In the genomic region with DNA sequence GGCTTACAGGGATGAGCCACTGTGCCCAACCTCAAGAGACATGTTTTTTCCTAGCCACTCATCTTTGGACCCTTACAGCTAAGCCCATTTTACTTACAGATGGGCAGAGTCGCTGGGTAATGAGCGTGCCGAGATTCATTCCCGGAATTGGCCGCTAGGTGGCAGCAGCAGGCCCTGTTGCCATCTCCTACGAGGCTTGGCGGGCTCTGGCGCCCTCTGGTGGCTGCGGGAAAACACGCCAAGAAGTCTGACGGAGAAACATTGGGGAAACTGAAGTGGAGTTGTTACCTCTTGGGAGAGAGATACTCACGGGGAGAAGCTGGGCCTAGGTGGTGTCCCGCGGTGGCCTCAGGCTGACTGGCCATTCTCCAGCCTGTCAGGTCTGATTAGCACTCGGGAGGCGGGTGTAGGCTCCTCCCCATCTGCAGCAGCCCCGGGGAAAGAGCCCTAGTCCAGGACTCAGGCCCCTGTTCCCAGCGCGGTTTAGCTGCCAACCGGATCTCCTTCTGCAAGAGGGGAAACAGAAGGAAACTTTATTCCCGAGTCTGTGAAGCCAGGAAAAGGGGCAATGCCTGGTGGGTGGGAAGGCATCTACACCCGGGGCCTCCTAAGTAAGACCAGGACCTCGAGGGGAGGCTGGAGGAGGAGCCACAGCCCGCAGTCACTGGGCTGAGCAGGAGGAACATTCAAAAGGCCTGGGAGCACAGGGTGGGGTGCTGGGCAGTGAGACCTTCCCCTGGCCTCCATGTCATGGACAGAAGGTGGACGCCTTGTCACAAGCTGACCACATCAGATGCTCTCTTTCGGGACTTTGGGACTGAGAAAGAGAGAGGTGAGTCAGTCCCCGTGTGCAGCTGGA, we compare ENCODE assay signal across 8 cellular contexts. TPM values are rescaled to one million over a fixed set of nuclear protein-coding genes. Genes with fewer than 3 reads are reported as not detected.
DNase-seq lines count a peak whose midpoint lies in the region; ATAC-seq, FAIRE-seq and TF ChIP-seq lines count a peak whose summit lies in the region.

No MANE protein-coding gene starts in this region.

- no peaks in the 10 kb centered on the region for H3K27me3 ChIP-seq in lower lobe of right lung (ENCODE audit: low read depth)

- POLR2A ChIA-PET in activated CD8-positive, alpha-beta T cell treated with anti-CD3 and anti-CD28 coated beads for 36 hours (lab: Charles Lee), result interaction anchor here (0.6 to 1.2 kb wide), 5 partner anchors 13 to 248 kb away, joined by 3 to 5 read pairs (median 3); no protein-coding TSS in a partner anchor

- H3K9me3 Mint-ChIP-seq in activated CD8-positive, alpha-beta T cell treated with anti-CD3 and anti-CD28 coated beads for 36 hours, result no peaks in the 10 kb centered on the region

- H3K27me3 Mint-ChIP-seq in activated CD8-positive, alpha-beta T cell treated with anti-CD3 and anti-CD28 coated beads for 36 hours, result no peaks in the 10 kb centered on the region

- ATAC-seq in activated CD8-positive, alpha-beta T cell treated with anti-CD3 and anti-CD28 coated beads for 36 hours, result peak; percentile 91
- ATAC-seq in lower lobe of right lung (peak; percentile 80 to 90), HG03460 (IDR thresholded peaks at IDR 0.05; ENCODE audit: unreplicated experiment) (no peak)

- peaks cover 10% of the 10 kb centered on the region for H3K4me1 Mint-ChIP-seq in activated CD8-positive, alpha-beta T cell treated with anti-CD3 and anti-CD28 coated beads for 36 hours (ENCODE audit: low read depth)

- H3K27ac ChIP-seq in lower lobe of right lung, result no peak overlapping the region

- peaks cover 14% of the 10 kb centered on the region for H3K36me3 Mint-ChIP-seq in activated CD8-positive, alpha-beta T cell treated with anti-CD3 and anti-CD28 coated beads for 36 hours (ENCODE audit: low read depth)

- peaks cover 28% of the 10 kb centered on the region for H3K36me3 ChIP-seq in lower lobe of right lung

- TF ChIP-seq CTCF in GM12864 (IDR thresholded peaks at IDR 0.05; ENCODE audit: low read depth, low read length, missing control alignments) (peak; percentile 100), lower lobe of right lung (IDR thresholded peaks at IDR 0.05) (peak; percentile 100)
- TF ChIP-seq CTCF in activated CD8-positive, alpha-beta T cell treated with anti-CD3 and anti-CD28 coated beads for 36 hours (IDR thresholded peaks at IDR 0.05), result peak; percentile 100

- H3K4me3 Mint-ChIP-seq in activated CD8-positive, alpha-beta T cell treated with anti-CD3 and anti-CD28 coated beads for 36 hours, result no peak overlapping the region

- H3K27ac Mint-ChIP-seq in activated CD8-positive, alpha-beta T cell treated with anti-CD3 and anti-CD28 coated beads for 36 hours, result no peak overlapping the region

- FAIRE-seq in HTR-8/SVneo (lab: Jason Lieb, UNC), result peak; percentile 49

- H3K4me1 ChIP-seq in lower lobe of right lung, result peaks cover 10% of the 10 kb centered on the region

- H3K9me3 ChIP-seq in lower lobe of right lung, result no peaks in the 10 kb centered on the region

- H3K4me3 ChIP-seq in GM12864 (ENCODE audit: low read depth, low read length) (no peak overlapping the region), lower lobe of right lung (no peak overlapping the region)

- CTCF ChIA-PET in activated CD8-positive, alpha-beta T cell treated with anti-CD3 and anti-CD28 coated beads for 36 hours (lab: Charles Lee), result interaction anchor here (0.6 to 3.3 kb wide), 63 partner anchors 8 to 559 kb away, joined by 3 to 94 read pairs (median 4); a partner anchor contains a TSS

- DNase-seq in GM12864 (ENCODE audit: low read depth) (peak; percentile 70), HTR-8/SVneo (ENCODE audit: insufficient read length, low spot score) (peak; percentile 66), ecto neural progenitor cell (ENCODE audit: low spot score) (peak; percentile 97), lower lobe of right lung (peak; percentile 95)
- peak; percentile 80 for DNase-seq in NK-92 treated with Interleukin-12 subunit alpha and Interleukin-12 subunit beta, amount 100 ng/mL, for 24 hours (lab: John Stamatoyannopoulos, UW)
- peak; percentile 98 for DNase-seq in activated CD8-positive, alpha-beta T cell treated with anti-CD3 and anti-CD28 coated beads for 36 hours
- peak; percentile 87 to 99 (median 97) for DNase-seq in stimulated activated CD4-positive, alpha-beta T cell treated with anti-CD3 and anti-CD28 coated beads, TNF-alpha, amount 100 ng/mL, for 48 hours (ENCODE audit: low read depth in 3 of 3)

- intact Hi-C loops in activated CD8-positive, alpha-beta T cell treated with anti-CD3 and anti-CD28 coated beads for 36 hours (cut with micrococcal nuclease), result no loop called here
- intact Hi-C loops in lower lobe of right lung (cut with DNase I), result no loop called here

RNA-seq across cellular contexts. Expression of a gene that starts 9.7 kb away (rescaled TPM):
- total RNA-seq in activated CD8-positive, alpha-beta T cell treated with anti-CD3 and anti-CD28 coated beads for 36 hours, result 10 to 100 TPM; 40.8 to 49.5 TPM
- 30.6 TPM for total RNA-seq in lower lobe of right lung

RNA-seq across cellular contexts. Expression of a gene that starts 31.4 kb away (rescaled TPM):
- not detected for total RNA-seq in activated CD8-positive, alpha-beta T cell treated with anti-CD3 and anti-CD28 coated beads for 36 hours
- 83.4 TPM for total RNA-seq in lower lobe of right lung

RNA-seq across cellular contexts. Expression of a gene that starts 42.2 kb away (rescaled TPM):
- 100 to 1,000 TPM; 127 to 132 TPM for total RNA-seq in activated CD8-positive, alpha-beta T cell treated with anti-CD3 and anti-CD28 coated beads for 36 hours
- 47.9 TPM for total RNA-seq in lower lobe of right lung

RNA-seq across cellular contexts. Expression of a gene that starts 49.8 kb away (rescaled TPM):
- total RNA-seq in activated CD8-positive, alpha-beta T cell treated with anti-CD3 and anti-CD28 coated beads for 36 hours, result 10 to 100 TPM; 12.9 to 14.6 TPM
- total RNA-seq in lower lobe of right lung, result 27.3 TPM

RNA-seq across cellular contexts. Expression of a gene that starts 50.7 kb away (rescaled TPM):
- 10 to 100 TPM in 1 of 2 experiments, 1 to 10 TPM in 1; 8.4 to 11.8 TPM for total RNA-seq in activated CD8-positive, alpha-beta T cell treated with anti-CD3 and anti-CD28 coated beads for 36 hours
- total RNA-seq in lower lobe of right lung, result 11.3 TPM

Comparison
In these comparisons a context has a peak if more than half of its experiments do, and no peak if none do; other contexts are left out.
1. RNA of a gene that starts 31.4 kb away (total RNA-seq): 83.4 TPM in lower lobe of right lung (single experiment); not detected in activated CD8-positive, alpha-beta T cell treated with anti-CD3 and anti-CD28 coated beads for 36 hours; every median in the first group is over 10 times any median in the second.
2. Peak in every context shown above with its lines, with median percentiles within 50 percentile points of each other: DNase-seq and CTCF ChIP-seq.